32 cellular contexts compared by ENCODE assay signal in the genomic region with DNA sequence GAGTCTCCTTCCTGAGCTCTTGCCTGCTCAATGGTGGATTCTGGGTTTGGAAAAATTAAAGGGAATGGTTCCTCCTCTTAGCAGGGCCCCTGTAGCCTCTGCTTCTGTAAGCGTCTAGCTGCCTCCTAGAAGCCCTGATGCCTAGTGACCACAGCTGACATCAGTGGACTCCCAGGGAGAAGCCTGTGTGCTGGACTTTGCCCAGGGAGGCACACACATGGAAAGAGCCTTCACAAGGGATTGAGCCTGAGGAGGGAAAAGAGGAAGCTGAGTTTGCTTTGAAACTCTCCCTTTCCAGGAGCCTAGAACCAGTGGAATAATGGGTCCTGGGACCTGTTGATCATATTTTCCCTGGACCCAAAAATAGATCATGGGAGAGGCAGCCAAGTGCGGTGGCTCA. TPM values are rescaled to one million over a fixed set of nuclear protein-coding genes. Genes with fewer than 3 reads are reported as not detected.
"Had no signal": no experiment of that assay in that cellular context is flagged by ENCODE, and none has a peak within 500 bp of the region (broad histone marks: within the 10 kb centered on the region; RNA-seq: fewer than 3 reads in every experiment).

No MANE protein-coding gene starts in this region.

- DNase-seq: activated CD4-positive, alpha-beta memory T cell treated with anti-CD3 and anti-CD28 coated beads for 36 hours; activated CD4-positive, alpha-beta T cell treated with anti-CD3 and anti-CD28 coated beads, Interleukin-2, amount 10 ng/mL, durations not matched to agents 24 days and 14 days; activated CD4-positive, CD25-positive, alpha-beta regulatory T cell treated with anti-CD3 and anti-CD28 coated beads, Interleukin-2, amount 50 U/mL, for 72 hours; activated naive CD4-positive, alpha-beta T cell treated with anti-CD3 and anti-CD28 coated beads for 36 hours; activated naive CD8-positive, alpha-beta T cell treated with anti-CD3 and anti-CD28 coated beads for 36 hours; activated T-cell treated with anti-CD3 and anti-CD28 coated beads, Interleukin-2, amount 50 U/mL, for 72 hours; aorta; body of pancreas; cerebellar nuclear complex; dorsolateral prefrontal cortex; effector memory CD8-positive, alpha-beta T cell; erythroblast; gastrocnemius medialis; kidney glomerular epithelial cell; left ventricle myocardium inferior; naive thymus-derived CD4-positive, alpha-beta T cell; psoas muscle; stimulated activated CD4-positive, alpha-beta T cell treated with anti-CD3 and anti-CD28 coated beads, Interleukin-15, amount 100 ng/mL, for 24 hours; stimulated activated CD4-positive, alpha-beta T cell treated with anti-CD3 and anti-CD28 coated beads, Interleukin-2, amount 100 ng/mL, for 24 hours; stimulated activated naive CD4-positive, alpha-beta T cell; SW 1271; T-helper 9 cell had no signal

- H3K36me3 ChIP-seq: adrenal gland, gastrocnemius medialis, left ventricle myocardium inferior, pancreas, suprapubic skin, tibial artery had no signal

- H3K9me3 Mint-ChIP-seq: activated CD4-positive, alpha-beta memory T cell treated with anti-CD3 and anti-CD28 coated beads for 36 hours; activated CD4-positive, alpha-beta T cell treated with anti-CD3 and anti-CD28 coated beads, Interleukin-2, amount 10 ng/mL, durations not matched to agents 24 days and 14 days; activated naive CD4-positive, alpha-beta T cell treated with anti-CD3 and anti-CD28 coated beads for 36 hours; activated naive CD8-positive, alpha-beta T cell treated with anti-CD3 and anti-CD28 coated beads for 36 hours; activated T-cell treated with anti-CD3 and anti-CD28 coated beads, Interleukin-2, amount 50 U/mL, for 72 hours; effector memory CD8-positive, alpha-beta T cell; T-helper 1 cell treated with Interleukin-12 subunit alpha and Interleukin-12 subunit beta and Interleukin-4 antibody, amounts not matched to agents 30 μg/mL and 1 μg/mL, for 36 hours had no signal

- H3K4me1 ChIP-seq: adrenal gland, pancreas had no signal

- H3K27ac ChIP-seq: adrenal gland, body of pancreas, coronary artery, dorsolateral prefrontal cortex, gastrocnemius medialis, left ventricle myocardium inferior, pancreas, psoas muscle, suprapubic skin, tibial artery had no signal

- H3K36me3 Mint-ChIP-seq: activated CD4-positive, alpha-beta memory T cell treated with anti-CD3 and anti-CD28 coated beads for 36 hours; activated naive CD8-positive, alpha-beta T cell treated with anti-CD3 and anti-CD28 coated beads for 36 hours; naive thymus-derived CD4-positive, alpha-beta T cell had no signal

- H3K4me3 Mint-ChIP-seq: activated CD4-positive, alpha-beta memory T cell treated with anti-CD3 and anti-CD28 coated beads for 36 hours; activated CD4-positive, alpha-beta T cell treated with anti-CD3 and anti-CD28 coated beads, Interleukin-2, amount 10 ng/mL, durations not matched to agents 24 days and 14 days; activated naive CD4-positive, alpha-beta T cell treated with anti-CD3 and anti-CD28 coated beads for 36 hours; activated naive CD8-positive, alpha-beta T cell treated with anti-CD3 and anti-CD28 coated beads for 36 hours; activated T-cell treated with anti-CD3 and anti-CD28 coated beads, Interleukin-2, amount 50 U/mL, for 72 hours; effector memory CD8-positive, alpha-beta T cell; T-helper 1 cell treated with Interleukin-12 subunit alpha and Interleukin-12 subunit beta and Interleukin-4 antibody, amounts not matched to agents 30 μg/mL and 1 μg/mL, for 36 hours had no signal

- H3K27ac Mint-ChIP-seq: activated CD4-positive, alpha-beta memory T cell treated with anti-CD3 and anti-CD28 coated beads for 36 hours; activated naive CD4-positive, alpha-beta T cell treated with anti-CD3 and anti-CD28 coated beads for 36 hours; activated naive CD8-positive, alpha-beta T cell treated with anti-CD3 and anti-CD28 coated beads for 36 hours; activated T-cell treated with anti-CD3 and anti-CD28 coated beads, Interleukin-2, amount 50 U/mL, for 72 hours; effector memory CD8-positive, alpha-beta T cell; naive thymus-derived CD4-positive, alpha-beta T cell; T-helper 1 cell treated with Interleukin-12 subunit alpha and Interleukin-12 subunit beta and Interleukin-4 antibody, amounts not matched to agents 30 μg/mL and 1 μg/mL, for 36 hours had no signal

- H3K9me3 ChIP-seq: adrenal gland, body of pancreas, gastrocnemius medialis, left ventricle myocardium inferior, pancreas, psoas muscle, suprapubic skin, tibial artery had no signal

- H3K4me3 ChIP-seq: adrenal gland, body of pancreas, coronary artery, dorsolateral prefrontal cortex, gastrocnemius medialis, left ventricle myocardium inferior, pancreas, psoas muscle, suprapubic skin, tibial artery had no signal

- ATAC-seq: activated T-cell treated with anti-CD3 and anti-CD28 coated beads, Interleukin-2, amount 50 U/mL, for 72 hours; body of pancreas; effector memory CD8-positive, alpha-beta T cell; gastrocnemius medialis; naive thymus-derived CD4-positive, alpha-beta T cell; psoas muscle had no signal

RNA-seq across cellular contexts. Expression of a gene that starts 1.4 kb away (rescaled TPM):
- total RNA-seq: activated CD4-positive, alpha-beta memory T cell treated with anti-CD3 and anti-CD28 coated beads for 36 hours; activated CD4-positive, alpha-beta T cell treated with anti-CD3 and anti-CD28 coated beads, Interleukin-2, amount 10 ng/mL, durations not matched to agents 24 days and 14 days; activated CD8-positive, alpha-beta memory T cell treated with anti-CD3 and anti-CD28 coated beads for 36 hours; activated naive CD4-positive, alpha-beta T cell treated with anti-CD3 and anti-CD28 coated beads for 36 hours; activated naive CD8-positive, alpha-beta T cell treated with anti-CD3 and anti-CD28 coated beads for 36 hours; activated T-cell treated with anti-CD3 and anti-CD28 coated beads, Interleukin-2, amount 50 U/mL, for 72 hours; aorta; body of pancreas; left ventricle myocardium inferior; lung microvascular endothelial cell; naive thymus-derived CD4-positive, alpha-beta T cell; psoas muscle; suprapubic skin; ureter had no signal
- polyA plus RNA-seq: naive thymus-derived CD4-positive, alpha-beta T cell; psoas muscle had no signal

RNA-seq across cellular contexts. Expression of a gene that starts 18.0 kb away (rescaled TPM):
- total RNA-seq: activated CD4-positive, alpha-beta T cell treated with anti-CD3 and anti-CD28 coated beads, Interleukin-2, amount 10 ng/mL, durations not matched to agents 24 days and 14 days; activated CD8-positive, alpha-beta memory T cell treated with anti-CD3 and anti-CD28 coated beads for 36 hours; activated naive CD4-positive, alpha-beta T cell treated with anti-CD3 and anti-CD28 coated beads for 36 hours; activated naive CD8-positive, alpha-beta T cell treated with anti-CD3 and anti-CD28 coated beads for 36 hours; aorta; left ventricle myocardium inferior; lung microvascular endothelial cell; psoas muscle; ureter had no signal
- polyA plus RNA-seq: naive thymus-derived CD4-positive, alpha-beta T cell; neural cell had no signal

RNA-seq across cellular contexts. Expression of a gene that starts 49.5 kb away (rescaled TPM):
- total RNA-seq: activated CD4-positive, alpha-beta memory T cell treated with anti-CD3 and anti-CD28 coated beads for 36 hours; activated CD4-positive, alpha-beta T cell treated with anti-CD3 and anti-CD28 coated beads, Interleukin-2, amount 10 ng/mL, durations not matched to agents 24 days and 14 days; activated CD8-positive, alpha-beta memory T cell treated with anti-CD3 and anti-CD28 coated beads for 36 hours; activated naive CD4-positive, alpha-beta T cell treated with anti-CD3 and anti-CD28 coated beads for 36 hours; activated naive CD8-positive, alpha-beta T cell treated with anti-CD3 and anti-CD28 coated beads for 36 hours; activated T-cell treated with anti-CD3 and anti-CD28 coated beads, Interleukin-2, amount 50 U/mL, for 72 hours; aorta; gastrocnemius medialis; left ventricle myocardium inferior; lung microvascular endothelial cell; naive thymus-derived CD4-positive, alpha-beta T cell; psoas muscle; suprapubic skin; ureter had no signal
- polyA plus RNA-seq: aorta; naive thymus-derived CD4-positive, alpha-beta T cell; neural cell had no signal

RNA-seq across cellular contexts. Expression of a gene that starts 57.8 kb away (rescaled TPM):
- total RNA-seq: activated CD4-positive, alpha-beta memory T cell treated with anti-CD3 and anti-CD28 coated beads for 36 hours; activated CD4-positive, alpha-beta T cell treated with anti-CD3 and anti-CD28 coated beads, Interleukin-2, amount 10 ng/mL, durations not matched to agents 24 days and 14 days; activated CD8-positive, alpha-beta memory T cell treated with anti-CD3 and anti-CD28 coated beads for 36 hours; activated naive CD4-positive, alpha-beta T cell treated with anti-CD3 and anti-CD28 coated beads for 36 hours; activated naive CD8-positive, alpha-beta T cell treated with anti-CD3 and anti-CD28 coated beads for 36 hours; activated T-cell treated with anti-CD3 and anti-CD28 coated beads, Interleukin-2, amount 50 U/mL, for 72 hours; aorta; body of pancreas; gastrocnemius medialis; left ventricle myocardium inferior; lung microvascular endothelial cell; naive thymus-derived CD4-positive, alpha-beta T cell; psoas muscle; suprapubic skin; ureter had no signal
- polyA plus RNA-seq: naive thymus-derived CD4-positive, alpha-beta T cell; neural cell; psoas muscle had no signal
